In genomic region chr20:58024241-58024721, GRCh38 we compare ENCODE assay signal across 32 cellular contexts.
"Had no signal": no experiment of that assay in that cellular context is flagged by ENCODE, and none has a peak within 500 bp of the region (broad histone marks: within the 10 kb centered on the region; RNA-seq: fewer than 3 reads in every experiment).

No MANE protein-coding gene starts in this region.

- H3K36me3 ChIP-seq: brain microvascular endothelial cell, right lobe of liver, stomach, suprapubic skin, tibial artery had no signal

- H3K27me3 ChIP-seq: brain microvascular endothelial cell, right lobe of liver, suprapubic skin had no signal

- ATAC-seq: activated CD4-positive, alpha-beta T cell treated with anti-CD3 and anti-CD28 coated beads for 36 hours; left lobe of liver; stimulated activated naive B cell treated with anti-CD40 and anti-IgM and Interleukin-4, amounts not matched to agents 10 μg/mL and 1 μg/mL and 100 μg/mL, for 72 hours had no signal

- H3K9me3 Mint-ChIP-seq: activated T-helper 1 cell treated with anti-CD3 and anti-CD28 coated beads, Interleukin-12 subunit alpha, Interleukin-12 subunit beta, Interleukin-2, Interleukin-4 antibody, amounts not matched to agents 30 ng/mL and 10 ng/mL and 1 ng/mL, durations not matched to agents 14 hours and 24 hours and 36 hours; dendritic cell treated with granulocyte-macrophage colony-stimulating factor and Interleukin-4, amounts not matched to agents 40 ng/mL and 50 ng/mL, for 4 days; nephron; stimulated activated naive B cell treated with anti-CD40 and anti-IgM and Interleukin-4, amounts not matched to agents 10 μg/mL and 1 μg/mL and 100 μg/mL, for 72 hours had no signal

- H3K4me1 Mint-ChIP-seq: activated CD4-positive, alpha-beta T cell treated with anti-CD3 and anti-CD28 coated beads for 36 hours; immature natural killer cell had no signal

- DNase-seq: activated CD4-positive, alpha-beta T cell treated with anti-CD3 and anti-CD28 coated beads for 36 hours; activated CD4-positive, alpha-beta T cell treated with anti-CD3 and anti-CD28 coated beads, Interleukin-2, amount 50 U/mL, for 4 hours; activated CD4-positive, CD25-positive, alpha-beta regulatory T cell; activated gamma-delta T cell treated with Interleukin-2 at 50 U/mL for 16 hours; activated naive CD4-positive, alpha-beta T cell treated with anti-CD3 and anti-CD28 coated beads, Interleukin-2, amount 50 U/mL, for 16 hours; activated T-cell treated with anti-CD3 and anti-CD28 coated beads, Interleukin-2, amount 50 U/mL, for 1 hour; amniotic stem cell; brain microvascular endothelial cell; caudate nucleus; effector CD4-positive, alpha-beta T cell; hippocampal formation; immature natural killer cell; kidney glomerular epithelial cell; nucleus accumbens; right lobe of liver; stimulated activated CD4-positive, alpha-beta T cell treated with anti-CD3 and anti-CD28 coated beads, Interleukin-4, amount 100 ng/mL, for 4 hours; stimulated activated CD8-positive, alpha-beta memory T cell treated with anti-CD3 and anti-CD28 coated beads, Interleukin-4, amount 100 ng/mL, for 48 hours; stimulated activated naive B cell treated with anti-CD40 and anti-IgM and Interleukin-4, amounts not matched to agents 10 μg/mL and 1 μg/mL and 100 μg/mL, for 72 hours; stomach had no signal

- H3K4me1 ChIP-seq: right lobe of liver had no signal

- H3K27ac Mint-ChIP-seq: activated CD4-positive, alpha-beta T cell treated with anti-CD3 and anti-CD28 coated beads for 36 hours; activated T-helper 1 cell treated with anti-CD3 and anti-CD28 coated beads, Interleukin-12 subunit alpha, Interleukin-12 subunit beta, Interleukin-2, Interleukin-4 antibody, amounts not matched to agents 30 ng/mL and 10 ng/mL and 1 ng/mL, durations not matched to agents 14 hours and 24 hours and 36 hours; dendritic cell treated with granulocyte-macrophage colony-stimulating factor and Interleukin-4, amounts not matched to agents 40 ng/mL and 50 ng/mL, for 4 days; immature natural killer cell; nephron; stimulated activated naive B cell treated with anti-CD40 and anti-IgM and Interleukin-4, amounts not matched to agents 10 μg/mL and 1 μg/mL and 100 μg/mL, for 72 hours had no signal

- H3K4me3 ChIP-seq: lung, right lobe of liver, SK-N-MC, skin epidermis, stomach, suprapubic skin, tibial artery had no signal

- H3K9me3 ChIP-seq: right lobe of liver, stomach, suprapubic skin, tibial artery had no signal

- H3K36me3 Mint-ChIP-seq: immature natural killer cell; stimulated activated naive B cell treated with anti-CD40 and anti-IgM and Interleukin-4, amounts not matched to agents 10 μg/mL and 1 μg/mL and 100 μg/mL, for 72 hours had no signal

- FAIRE-seq: astrocyte, endometrium, frontal cortex had no signal

- H3K4me3 Mint-ChIP-seq: activated CD4-positive, alpha-beta T cell treated with anti-CD3 and anti-CD28 coated beads for 36 hours; activated T-helper 1 cell treated with anti-CD3 and anti-CD28 coated beads, Interleukin-12 subunit alpha, Interleukin-12 subunit beta, Interleukin-2, Interleukin-4 antibody, amounts not matched to agents 30 ng/mL and 10 ng/mL and 1 ng/mL, durations not matched to agents 14 hours and 24 hours and 36 hours; dendritic cell treated with granulocyte-macrophage colony-stimulating factor and Interleukin-4, amounts not matched to agents 40 ng/mL and 50 ng/mL, for 4 days; immature natural killer cell; nephron; stimulated activated naive B cell treated with anti-CD40 and anti-IgM and Interleukin-4, amounts not matched to agents 10 μg/mL and 1 μg/mL and 100 μg/mL, for 72 hours had no signal

- H3K27ac ChIP-seq: brain microvascular endothelial cell, epithelial cell of prostate, right lobe of liver, SK-N-MC, skin epidermis, stomach, suprapubic skin, tibial artery had no signal
